Comparison of ENCODE assay signal across 18 cellular contexts in the genomic region with DNA sequence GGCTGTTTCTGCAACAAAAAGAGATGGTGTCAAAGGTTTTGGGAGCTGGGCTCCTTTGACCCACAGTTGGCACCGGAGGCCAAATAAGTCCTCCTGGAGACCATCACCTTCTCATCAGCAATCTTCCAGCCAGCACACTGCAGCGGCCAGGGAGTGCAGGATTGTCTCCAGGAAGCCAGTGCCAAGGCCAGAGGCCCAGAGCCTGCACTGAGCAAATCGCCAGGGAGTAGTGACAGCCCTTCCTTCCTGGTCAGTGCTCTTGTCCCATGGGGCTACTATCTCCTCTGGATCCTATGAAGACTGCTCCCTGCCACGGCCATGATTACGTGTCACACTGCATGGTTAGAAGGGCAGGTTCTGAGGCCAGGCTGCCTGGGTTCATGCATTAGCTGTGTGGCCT.
DNase-seq lines count a peak whose midpoint lies in the region; ATAC-seq, FAIRE-seq and TF ChIP-seq lines count a peak whose summit lies in the region.
"Had no signal": no experiment of that assay in that cellular context is flagged by ENCODE, and none has a peak within 500 bp of the region (broad histone marks: within the 10 kb centered on the region; RNA-seq: fewer than 3 reads in every experiment).

No MANE protein-coding gene starts in this region.

- H3K23ac ChIP-seq in H1 (ENCODE audit: insufficient read length) (no peak overlapping the region), trophoblast cell (ENCODE audit: low read length) (peak overlapping the region; percentile 22)

- H3K18ac ChIP-seq in H1 (ENCODE audit: extremely low read depth, low read length) (no peak overlapping the region), trophoblast cell (ENCODE audit: low read length) (no peak overlapping the region)

- no peaks in the 10 kb centered on the region for H3K23me2 ChIP-seq in H1 (ENCODE audit: low read depth, low read length)

- no peaks in the 10 kb centered on the region for H3K27me3 ChIP-seq in H1 (replicated peaks in 1 of 4; ENCODE audit: control insufficient read depth in 3 of 4, extremely low read depth in 1 of 4, insufficient read depth in 3 of 4, low read length in 3 of 4)
- no peaks in the 10 kb centered on the region for H3K27me3 ChIP-seq in trophoblast cell (ENCODE audit: insufficient read depth, low read length)
- H3K27me3 ChIP-seq: BLaER1 had no signal

- H3K79me2 ChIP-seq in H1 (ENCODE audit: control insufficient read depth in 1 of 2, insufficient read depth in 2 of 2, low read length in 2 of 2): no peaks in the 10 kb centered on the region
- no peaks in the 10 kb centered on the region for H3K79me2 ChIP-seq in trophoblast cell (ENCODE audit: control insufficient read depth, insufficient read depth, low read length, poor library complexity)

- DNase-seq in NB4 (ENCODE audit: low read depth) (peak; percentile 14), H1 (ENCODE audit: low read depth in 1 of 2, low spot score in 2 of 2) (no peak), trophoblast cell (no peak), EL (no peak), GM19240 (ENCODE audit: insufficient read length, low spot score) (no peak)
- no peak for DNase-seq in activated CD4-positive, CD25-positive, alpha-beta regulatory T cell (lab: John Stamatoyannopoulos, UW)
- DNase-seq: Caco-2; CD4-positive, CD25-positive, alpha-beta regulatory T cell; CD8-positive, alpha-beta T cell; DMS153; DND-41; GF-D8; H9 had no signal

- H3K79me1 ChIP-seq in H1 (ENCODE audit: low read depth, low read length): no peaks in the 10 kb centered on the region; the same call in 1 of the 2 replicates
- H3K79me1 ChIP-seq in trophoblast cell (ENCODE audit: low read length): no peaks in the 10 kb centered on the region

- H2AFZ ChIP-seq in H1 (ENCODE audit: low read length) (no peak overlapping the region), trophoblast cell (ENCODE audit: insufficient read depth, low read length, poor library complexity) (no peak overlapping the region)

- no peak for FAIRE-seq in H1 (lab: Jason Lieb, UNC)
- FAIRE-seq: GM12892 had no signal

- TF ChIP-seq CTCF in NB4 (IDR thresholded peaks at IDR 0.05; ENCODE audit: low read depth, low read length) (no peak), H1 (IDR thresholded peaks at IDR 0.05; ENCODE audit: control extremely low read depth in 1 of 3, insufficient read depth in 1 of 3, low read depth in 1 of 3, low read length in 3 of 3) (no peak)

- H3K4me1 ChIP-seq in H1 (replicated peaks in 1 of 4; ENCODE audit: control insufficient read depth in 3 of 4, insufficient read depth in 4 of 4, low read length in 3 of 4) (peaks cover 0 to 5% (median under 1%) of the 10 kb centered on the region in 4 experiments; a peak in 3 of 7 replicates), trophoblast cell (ENCODE audit: control insufficient read depth in 1 of 2, insufficient read depth in 2 of 2, low read length in 2 of 2) (no peaks in the 10 kb centered on the region)
- H3K4me1 ChIP-seq: Caco-2 had no signal

- H4K8ac ChIP-seq in H1 (ENCODE audit: extremely low read depth, insufficient read depth, low read length) (no peak overlapping the region), trophoblast cell (ENCODE audit: low read depth, low read length) (no peak overlapping the region)

- CTCF ChIA-PET in H1 (lab: Charles Lee; ENCODE audit: partially characterized antibody): interaction anchor here (1.1 to 6.2 kb wide), 24 partner anchors 8 to 244 kb away, joined by 3 to 51 read pairs (median 12); partner anchors contain the start of gene MAPT

- H3K36me3 ChIP-seq in H1 (ENCODE audit: control insufficient read depth in 2 of 4, insufficient read depth in 4 of 4, low read length in 3 of 4) (no peaks in the 10 kb centered on the region), trophoblast cell (ENCODE audit: control insufficient read depth in 1 of 2, insufficient read depth in 2 of 2, low read length in 2 of 2) (no peaks in the 10 kb centered on the region)
- H3K36me3 ChIP-seq: BLaER1 had no signal

- no peak overlapping the region for H4K5ac ChIP-seq in H1 (ENCODE audit: insufficient read length, low read depth, low read length)

- H3K4ac ChIP-seq in H1 (replicated peaks; ENCODE audit: insufficient read length, low read depth, low read length) (peak overlapping the region; percentile 32), trophoblast cell (ENCODE audit: low read depth, low read length) (no peak overlapping the region)

- H2BK5ac ChIP-seq in H1 (ENCODE audit: low read depth, low read length) (no peak overlapping the region), trophoblast cell (ENCODE audit: low read depth, low read length, poor library complexity) (no peak overlapping the region)

- TF ChIP-seq RAD21 in H1 (IDR thresholded peaks at IDR 0.05 in 1 of 2, conservative IDR thresholded peaks at IDR 0.05 in 1 of 2; ENCODE audit: low read depth in 2 of 2, low read length in 2 of 2): no peak

- 84% methylated on average over 5 of the region's 5 CpGs; no CpG with 5 or more reads in 1 of the 2 experiments for WGBS in H1 (ENCODE audit: extremely low coverage in 1 of 2, insufficient coverage in 1 of 2, insufficient read length in 1 of 2, insufficient replicate concordance in 2 of 2, low coverage in 1 of 2, low lambda C conversion rate in 2 of 2, missing lambda C conversion rate in 1 of 2), 2 experiments
- no CpG with 5 or more reads among the region's 5 CpGs for WGBS in trophoblast cell (ENCODE audit: extremely low coverage, insufficient coverage, insufficient read length)

- no peak for TF ChIP-seq EP300 in H1 (IDR thresholded peaks at IDR 0.05; ENCODE audit: borderline replicate concordance in 1 of 2, low read depth in 2 of 2, low read length in 2 of 2)

- H3K14ac ChIP-seq in H1 (ENCODE audit: insufficient read length): no peak overlapping the region
- no peak overlapping the region for H3K14ac ChIP-seq in trophoblast cell (ENCODE audit: low read length)

- no peak overlapping the region for H2BK20ac ChIP-seq in H1 (ENCODE audit: low read length)

- H2BK12ac ChIP-seq in H1 (ENCODE audit: low read depth, low read length): no peak overlapping the region
- no peak overlapping the region for H2BK12ac ChIP-seq in trophoblast cell (ENCODE audit: low read length)

- H2AK5ac ChIP-seq in H1 (ENCODE audit: low read depth, low read length) (no peak overlapping the region), trophoblast cell (ENCODE audit: low read length) (no peak overlapping the region)

- H3K56ac ChIP-seq in H1 (replicated peaks; ENCODE audit: insufficient read length, low read depth, low read length): no peak overlapping the region

- H4K20me1 ChIP-seq in H1 (replicated peaks in 1 of 2; ENCODE audit: control insufficient read depth in 1 of 2, insufficient read depth in 2 of 2, low read length in 2 of 2): peaks cover 0 to 2% of the 10 kb centered on the region in 2 experiments

- H3K9me3 ChIP-seq in H1 (ENCODE audit: insufficient read depth in 2 of 2, low read depth in 1 of 2, low read length in 1 of 2) (no peaks in the 10 kb centered on the region), trophoblast cell (ENCODE audit: insufficient read depth, low read depth, low read length) (peaks cover 2% of the 10 kb centered on the region)
- H3K9me3 ChIP-seq: BLaER1, Caco-2 had no signal

- POLR2A ChIA-PET in H1 (lab: Charles Lee; ENCODE audit: partially characterized antibody): no interaction called here

- no peak overlapping the region for H2BK15ac ChIP-seq in H1 (ENCODE audit: low read length)

- no peak for ATAC-seq in GM21529 (IDR thresholded peaks at IDR 0.05; ENCODE audit: unreplicated experiment)
- ATAC-seq: CD8-positive, alpha-beta T cell; HCT116 had no signal

- H3K4me3 ChIP-seq in NB4 (ENCODE audit: low read depth, low read length) (no peak overlapping the region), H1 (ENCODE audit: extremely low read depth in 1 of 4, insufficient read depth in 2 of 4, low read depth in 3 of 4, low read length in 4 of 4) (no peak overlapping the region), trophoblast cell (ENCODE audit: low read depth, low read length) (no peak overlapping the region)
- H3K4me3 ChIP-seq: BLaER1 had no signal

- H2BK120ac ChIP-seq in H1 (replicated peaks; ENCODE audit: low read depth, low read length): no peak overlapping the region
- H2BK120ac ChIP-seq in trophoblast cell (ENCODE audit: insufficient read depth, low read length, poor library complexity): no peak overlapping the region

- H4K12ac ChIP-seq in trophoblast cell (ENCODE audit: low read depth, low read length): no peak overlapping the region

- H3K9ac ChIP-seq in H1 (replicated peaks in 1 of 4; ENCODE audit: extremely low read depth in 1 of 4, low read depth in 3 of 4, low read length in 3 of 4) (no peak overlapping the region), trophoblast cell (ENCODE audit: low read length) (no peak overlapping the region)
- H3K9ac ChIP-seq: BLaER1 had no signal

- H3K4me2 ChIP-seq in H1 (ENCODE audit: insufficient read depth in 1 of 2, low read depth in 2 of 2, low read length in 2 of 2) (no peak overlapping the region), trophoblast cell (ENCODE audit: low read length) (no peak overlapping the region)
- H3K4me2 ChIP-seq: BLaER1 had no signal

- H3K27ac ChIP-seq in H1 (ENCODE audit: low read depth, low read length): no peak overlapping the region
- H3K27ac ChIP-seq in trophoblast cell (ENCODE audit: low read depth, low read length): no peak overlapping the region
- H3K27ac ChIP-seq: BLaER1, C4-2B had no signal

- H4K91ac ChIP-seq in H1 (replicated peaks; ENCODE audit: insufficient read length, low read length) (no peak overlapping the region), trophoblast cell (ENCODE audit: low read depth, low read length) (no peak overlapping the region)

- TF ChIP-seq POLR2A in NB4 (IDR thresholded peaks at IDR 0.05; ENCODE audit: extremely low read depth, insufficient read length) (no peak), H1 (IDR thresholded peaks at IDR 0.05; ENCODE audit: control extremely low read depth in 1 of 2, low read depth in 2 of 2, low read length in 2 of 2) (no peak)

TF ChIP-seq in H1, 55 proteins besides CTCF, POLR2A, EP300 and RAD21 (continues in another document):
- TF ChIP-seq CBX5 (IDR thresholded peaks at IDR 0.05; ENCODE audit: low read depth, low read length) (no peak), JUND (IDR thresholded peaks at IDR 0.05; ENCODE audit: low read length) (no peak), SIX5 (IDR thresholded peaks at IDR 0.05; ENCODE audit: low read depth, low read length) (no peak), TBP (IDR thresholded peaks at IDR 0.05; ENCODE audit: low read depth, low read length) (no peak)
- TF ChIP-seq, protein P1, sequence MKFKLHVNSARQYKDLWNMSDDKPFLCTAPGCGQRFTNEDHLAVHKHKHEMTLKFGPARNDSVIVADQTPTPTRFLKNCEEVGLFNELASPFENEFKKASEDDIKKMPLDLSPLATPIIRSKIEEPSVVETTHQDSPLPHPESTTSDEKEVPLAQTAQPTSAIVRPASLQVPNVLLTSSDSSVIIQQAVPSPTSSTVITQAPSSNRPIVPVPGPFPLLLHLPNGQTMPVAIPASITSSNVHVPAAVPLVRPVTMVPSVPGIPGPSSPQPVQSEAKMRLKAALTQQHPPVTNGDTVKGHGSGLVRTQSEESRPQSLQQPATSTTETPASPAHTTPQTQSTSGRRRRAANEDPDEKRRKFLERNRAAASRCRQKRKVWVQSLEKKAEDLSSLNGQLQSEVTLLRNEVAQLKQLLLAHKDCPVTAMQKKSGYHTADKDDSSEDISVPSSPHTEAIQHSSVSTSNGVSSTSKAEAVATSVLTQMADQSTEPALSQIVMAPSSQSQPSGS (IDR thresholded peaks at IDR 0.05; ENCODE audit: low read length): no peak
